Comparison of ENCODE assay signal across 8 cellular contexts in genomic region chr9:130445268-130445983, GRCh38. TPM values are rescaled to one million over a fixed set of nuclear protein-coding genes. Genes with fewer than 3 reads are reported as not detected.
DNase-seq lines count a peak whose midpoint lies in the region; ATAC-seq and TF ChIP-seq lines count a peak whose summit lies in the region.

No MANE protein-coding gene starts in this region.

- peak; percentile 60 for DNase-seq in ELR (ENCODE audit: low read depth)
- peak; percentile 61 to 82 for DNase-seq in PC-9
- peak; percentile 84 for DNase-seq in fibroblast of gingiva (ENCODE audit: low read depth)
- DNase-seq in omental fat pad (ENCODE audit: low spot score), result no peak
- no peak for DNase-seq in DMS153 treated with DMSO at 0.1 percent for 48 hours (lab: John Stamatoyannopoulos, UW; ENCODE audit: unreplicated experiment)
- DNase-seq in SHP77 treated with DMSO at 0.1 percent for 48 hours (lab: John Stamatoyannopoulos, UW), result no peak

- POLR2A ChIA-PET in PC-9 (lab: Charles Lee; ENCODE audit: unreplicated experiment), result interaction anchor here (0.8 kb wide), 1 partner anchor 45 kb away, joined by 18 read pairs; no protein-coding TSS in a partner anchor

- no peaks in the 10 kb centered on the region for H3K27me3 ChIP-seq in PC-9 (ENCODE audit: insufficient read depth, low read depth)

- intact Hi-C loops in PC-9 (cut with micrococcal nuclease; ENCODE audit: unreplicated experiment), result loop anchor here (1.0 to 5.0 kb wide), 3 partner anchors 81 to 318 kb away; no protein-coding TSS in a partner anchor

- H3K27ac ChIP-seq in PC-9, result no peak overlapping the region

- no peaks in the 10 kb centered on the region for H3K9me3 ChIP-seq in PC-9 (ENCODE audit: insufficient read depth, low read depth)

- peak overlapping the region; percentile 99 for H3K4me2 ChIP-seq in PC-9

- no peaks in the 10 kb centered on the region for H4K20me1 ChIP-seq in PC-9 (ENCODE audit: insufficient read depth)

- ATAC-seq in omental fat pad (ENCODE audit: low FRiP score) (peak; percentile 68), GM21825 (IDR thresholded peaks at IDR 0.05; ENCODE audit: unreplicated experiment) (no peak), GM18907 (IDR thresholded peaks at IDR 0.05; ENCODE audit: unreplicated experiment) (no peak)

- H2AFZ ChIP-seq in PC-9, result peak overlapping the region; percentile 86

- H3K4me3 ChIP-seq in PC-9, result peak overlapping the region; percentile 87

- H3K4me1 ChIP-seq in PC-9 (replicated peaks; ENCODE audit: insufficient read depth), result peaks cover 32% of the 10 kb centered on the region

- CTCF ChIA-PET in PC-9 (lab: Charles Lee), result interaction anchor here (0.6 to 0.7 kb wide), 3 partner anchors 248 to 594 kb away, joined by 3 read pairs; no protein-coding TSS in a partner anchor

- H3F3A ChIP-seq in PC-9 (ENCODE audit: insufficient read depth, low read depth), result peaks cover 7% of the 10 kb centered on the region; the same call in 1 of the 2 replicates

- no peaks in the 10 kb centered on the region for H3K36me3 ChIP-seq in PC-9 (ENCODE audit: low read depth)

- H3K79me2 ChIP-seq in PC-9 (ENCODE audit: low read depth), result peaks cover 7% of the 10 kb centered on the region; the same call in 1 of the 2 replicates

- TF ChIP-seq CTCF in PC-9 (conservative IDR thresholded peaks at IDR 0.05), result no peak
- no peak for TF ChIP-seq CTCF in omental fat pad (IDR thresholded peaks at IDR 0.05)

- BruUV-seq in PC-9 (replicated peaks; lab: Mats Ljungman, UMichigan), result TSS peak; percentile 53

- H3K9me2 ChIP-seq in PC-9 (ENCODE audit: insufficient read depth), result no peaks in the 10 kb centered on the region

RNA-seq across cellular contexts. Expression of gene ASS1, which starts 0.7 kb away (rescaled TPM):
- 255 and 371 TPM in 2 replicates for total RNA-seq in PC-9 (2021)
- 100 to 1,000 TPM; 250 to 621 (median 378) TPM for total RNA-seq in omental fat pad

Comparison
In these comparisons a context has a peak if more than half of its experiments do, and no peak if none do; other contexts are left out.
1. DNase-seq: peak in ELR (single experiment), PC-9 (2 of 2) and fibroblast of gingiva (single experiment); none in omental fat pad (single experiment), DMS153 treated with DMSO at 0.1 percent for 48 hours (single experiment) and SHP77 treated with DMSO at 0.1 percent for 48 hours (single experiment).